ENCODE assay signal across 26 cellular contexts in the genomic region with DNA sequence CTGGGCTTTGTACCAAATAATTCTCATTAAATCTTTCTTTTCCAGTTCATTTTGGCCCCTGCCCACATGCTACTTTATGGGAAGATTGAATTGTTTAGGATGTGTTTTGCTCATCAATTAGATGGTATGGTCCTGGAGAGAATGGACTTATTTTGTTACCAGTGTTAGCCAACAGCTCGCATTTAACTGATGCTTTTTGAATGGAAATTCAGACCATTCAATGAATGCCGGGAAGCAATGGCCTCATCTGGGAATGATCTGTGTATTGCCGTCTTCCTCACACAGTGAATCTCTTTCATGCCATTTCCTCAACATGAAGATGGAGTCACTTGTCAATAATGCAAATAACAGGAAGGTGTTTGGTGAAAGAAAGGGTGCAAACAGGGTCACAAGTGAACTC.
"Had no signal": no experiment of that assay in that cellular context is flagged by ENCODE, and none has a peak within 500 bp of the region (broad histone marks: within the 10 kb centered on the region; RNA-seq: fewer than 3 reads in every experiment).

No MANE protein-coding gene starts in this region.

- H3K4me1 Mint-ChIP-seq: activated CD4-positive, alpha-beta memory T cell treated with anti-CD3 and anti-CD28 coated beads, Interleukin-2, amount 10 ng/mL, durations not matched to agents 7 days and 5 days; activated CD4-positive, alpha-beta T cell treated with anti-CD3 and anti-CD28 coated beads, Interleukin-2, amount 10 ng/mL, durations not matched to agents 7 days and 5 days; central memory CD8-positive, alpha-beta T cell had no signal

- H3K4me3 Mint-ChIP-seq: activated CD4-positive, alpha-beta memory T cell treated with anti-CD3 and anti-CD28 coated beads, Interleukin-2, amount 10 ng/mL, durations not matched to agents 7 days and 5 days; activated CD4-positive, alpha-beta T cell treated with anti-CD3 and anti-CD28 coated beads, Interleukin-2, amount 10 ng/mL, durations not matched to agents 7 days and 5 days; activated naive CD8-positive, alpha-beta T cell; activated T-cell treated with anti-CD3 and anti-CD28 coated beads, Interleukin-2, amount 50 U/mL, for 24 hours; activated T-cell treated with anti-CD3 and anti-CD28 coated beads, Interleukin-2, amount 50 U/mL, for 72 hours; central memory CD8-positive, alpha-beta T cell; dendritic cell treated with granulocyte-macrophage colony-stimulating factor and Interleukin-4, amounts not matched to agents 40 ng/mL and 50 ng/mL, for 4 days; endodermal cell had no signal

- H3K27me3 ChIP-seq: brain microvascular endothelial cell, dorsolateral prefrontal cortex, heart left ventricle had no signal

- H3K4me3 ChIP-seq: coronary artery, dorsolateral prefrontal cortex, heart left ventricle had no signal

- DNase-seq: activated CD4-positive, alpha-beta memory T cell treated with anti-CD3 and anti-CD28 coated beads, Interleukin-2, amount 10 ng/mL, durations not matched to agents 7 days and 5 days; activated CD4-positive, alpha-beta T cell treated with anti-CD3 and anti-CD28 coated beads for 1 hour; activated CD4-positive, alpha-beta T cell treated with anti-CD3 and anti-CD28 coated beads for 4 hours; activated CD4-positive, alpha-beta T cell treated with anti-CD3 and anti-CD28 coated beads, Interleukin-2, amount 10 ng/mL, durations not matched to agents 7 days and 5 days; activated CD4-positive, alpha-beta T cell treated with anti-CD3 and anti-CD28 coated beads, Interleukin-2, amount 50 U/mL, for 4 hours; activated CD8-positive, alpha-beta memory T cell treated with anti-CD3 and anti-CD28 coated beads, Interleukin-2, amount 50 U/mL, for 48 hours; activated gamma-delta T cell; activated naive CD4-positive, alpha-beta T cell; activated naive CD4-positive, alpha-beta T cell treated with anti-CD3 and anti-CD28 coated beads, Interleukin-2, amount 50 U/mL, for 16 hours; activated T-cell treated with anti-CD3 and anti-CD28 coated beads for 4 hours; activated T-cell treated with anti-CD3 and anti-CD28 coated beads, Interleukin-2, amount 50 U/mL, for 24 hours; activated T-cell treated with anti-CD3 and anti-CD28 coated beads, Interleukin-2, amount 50 U/mL, for 72 hours; amniotic stem cell; anterior cingulate cortex; brain microvascular endothelial cell; dorsolateral prefrontal cortex; effector memory CD4-positive, alpha-beta T cell; endodermal cell; foreskin fibroblast; heart left ventricle; T-helper 2 cell had no signal

- H3K4me1 ChIP-seq: heart left ventricle had no signal

- H3K27ac ChIP-seq: brain microvascular endothelial cell, coronary artery, dorsolateral prefrontal cortex, heart left ventricle had no signal

- H3K36me3 ChIP-seq: brain microvascular endothelial cell, heart left ventricle had no signal

- H3K9me3 Mint-ChIP-seq: activated CD4-positive, alpha-beta memory T cell treated with anti-CD3 and anti-CD28 coated beads, Interleukin-2, amount 10 ng/mL, durations not matched to agents 7 days and 5 days; activated CD4-positive, alpha-beta T cell treated with anti-CD3 and anti-CD28 coated beads, Interleukin-2, amount 10 ng/mL, durations not matched to agents 7 days and 5 days; activated T-cell treated with anti-CD3 and anti-CD28 coated beads, Interleukin-2, amount 50 U/mL, for 24 hours; activated T-cell treated with anti-CD3 and anti-CD28 coated beads, Interleukin-2, amount 50 U/mL, for 72 hours; central memory CD8-positive, alpha-beta T cell; dendritic cell treated with granulocyte-macrophage colony-stimulating factor and Interleukin-4, amounts not matched to agents 40 ng/mL and 50 ng/mL, for 4 days; endodermal cell had no signal

- H3K9me3 ChIP-seq: heart left ventricle had no signal

- ATAC-seq: activated T-cell treated with anti-CD3 and anti-CD28 coated beads, Interleukin-2, amount 50 U/mL, for 72 hours; esophagus mucosa; heart left ventricle had no signal

- H3K27me3 Mint-ChIP-seq: activated CD4-positive, alpha-beta memory T cell treated with anti-CD3 and anti-CD28 coated beads, Interleukin-2, amount 10 ng/mL, durations not matched to agents 7 days and 5 days; activated naive CD8-positive, alpha-beta T cell; dendritic cell treated with granulocyte-macrophage colony-stimulating factor and Interleukin-4, amounts not matched to agents 40 ng/mL and 50 ng/mL, for 4 days had no signal

- H3K27ac Mint-ChIP-seq: activated CD4-positive, alpha-beta memory T cell treated with anti-CD3 and anti-CD28 coated beads, Interleukin-2, amount 10 ng/mL, durations not matched to agents 7 days and 5 days; activated CD4-positive, alpha-beta T cell treated with anti-CD3 and anti-CD28 coated beads, Interleukin-2, amount 10 ng/mL, durations not matched to agents 7 days and 5 days; activated naive CD8-positive, alpha-beta T cell; activated T-cell treated with anti-CD3 and anti-CD28 coated beads, Interleukin-2, amount 50 U/mL, for 24 hours; activated T-cell treated with anti-CD3 and anti-CD28 coated beads, Interleukin-2, amount 50 U/mL, for 72 hours; dendritic cell treated with granulocyte-macrophage colony-stimulating factor and Interleukin-4, amounts not matched to agents 40 ng/mL and 50 ng/mL, for 4 days; endodermal cell had no signal
